13 cellular contexts compared by ENCODE assay signal in the genomic region with DNA sequence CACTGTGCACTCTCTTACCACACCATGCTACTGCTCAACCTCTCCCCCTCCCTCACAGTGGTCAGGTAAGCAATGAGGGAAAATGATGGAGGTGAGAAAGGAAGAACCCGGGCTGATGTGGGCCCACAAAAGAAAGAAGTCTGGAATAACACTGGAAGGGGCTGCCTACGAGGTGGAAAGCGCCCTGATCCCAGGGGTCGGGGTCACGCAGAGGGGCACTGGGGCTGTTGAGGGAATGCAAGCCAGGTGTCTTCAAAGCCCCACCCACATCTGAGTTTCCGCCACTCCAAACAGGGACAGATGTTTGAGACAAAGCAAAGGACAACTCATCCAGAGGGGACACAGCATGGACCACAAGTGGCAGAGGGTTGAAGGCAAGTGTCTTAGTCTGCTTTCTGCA. TPM values are rescaled to one million over a fixed set of nuclear protein-coding genes. Genes with fewer than 3 reads are reported as not detected.
DNase-seq lines count a peak whose midpoint lies in the region; ATAC-seq lines count a peak whose summit lies in the region.
"Had no signal": no experiment of that assay in that cellular context is flagged by ENCODE, and none has a peak within 500 bp of the region (broad histone marks: within the 10 kb centered on the region; RNA-seq: fewer than 3 reads in every experiment).

No MANE protein-coding gene starts in this region.

- POLR2A ChIA-PET in naive thymus-derived CD8-positive, alpha-beta T cell (lab: Charles Lee) = no interaction called here

- peak overlapping the region; percentile 93 for H3K27ac Mint-ChIP-seq in stimulated activated naive CD8-positive, alpha-beta T cell treated with anti-CD3 and anti-CD28 coated beads, Interleukin-15, Interleukin-2, amounts not matched to agents 100 ng/mL and 50 ng/mL, for 24 hours
- peak overlapping the region; percentile 16 for H3K27ac Mint-ChIP-seq in activated naive CD8-positive, alpha-beta T cell treated with anti-CD3 and anti-CD28 coated beads for 36 hours
- H3K27ac Mint-ChIP-seq in naive thymus-derived CD8-positive, alpha-beta T cell = peak overlapping the region in 5 of 10 donors; percentile 13 to 83 (median 66)

- H3K36me3 ChIP-seq in H7 (replicated peaks; ENCODE audit: control insufficient read depth, insufficient read depth, low read length) = no peaks in the 10 kb centered on the region; the same call in 1 of the 2 replicates

- peak overlapping the region; percentile 96 for H3K4me3 Mint-ChIP-seq in stimulated activated naive CD8-positive, alpha-beta T cell treated with anti-CD3 and anti-CD28 coated beads, Interleukin-15, Interleukin-2, amounts not matched to agents 100 ng/mL and 50 ng/mL, for 24 hours
- H3K4me3 Mint-ChIP-seq in activated naive CD8-positive, alpha-beta T cell treated with anti-CD3 and anti-CD28 coated beads for 36 hours = peak overlapping the region; percentile 36
- peak overlapping the region in 9 of 10 donors; percentile 13 to 94 (median 37) for H3K4me3 Mint-ChIP-seq in naive thymus-derived CD8-positive, alpha-beta T cell

- no peaks in the 10 kb centered on the region for H3K27me3 ChIP-seq in H7 (ENCODE audit: control insufficient read depth, insufficient read depth, low read length)

- no peak overlapping the region for H3K4me3 ChIP-seq in H7 (ENCODE audit: insufficient read depth, low read depth, low read length)

- H3K36me3 Mint-ChIP-seq in stimulated activated naive CD8-positive, alpha-beta T cell treated with anti-CD3 and anti-CD28 coated beads, Interleukin-15, Interleukin-2, amounts not matched to agents 100 ng/mL and 50 ng/mL, for 24 hours (ENCODE audit: low read depth) = peaks cover 74% of the 10 kb centered on the region
- H3K36me3 Mint-ChIP-seq in activated naive CD8-positive, alpha-beta T cell treated with anti-CD3 and anti-CD28 coated beads for 36 hours = peaks cover 75% of the 10 kb centered on the region
- peaks cover 0 to 33% (median 5%) of the 10 kb centered on the region in 3 donors for H3K36me3 Mint-ChIP-seq in naive thymus-derived CD8-positive, alpha-beta T cell

- DNase-seq in stimulated activated naive CD8-positive, alpha-beta T cell treated with anti-CD3 and anti-CD28 coated beads, Interleukin-15, Interleukin-2, amounts not matched to agents 100 U/mL and 50 U/mL, for 24 hours = no peak
- no peak for DNase-seq in activated naive CD8-positive, alpha-beta T cell treated with anti-CD3 and anti-CD28 coated beads for 36 hours
- DNase-seq in naive thymus-derived CD8-positive, alpha-beta T cell = no peak
- no peak for DNase-seq in H7
- DNase-seq: caudate nucleus, erythroblast, NCI-H1048, NCI-H446, RPMI8226 had no signal

- H3K9me3 Mint-ChIP-seq in stimulated activated naive CD8-positive, alpha-beta T cell treated with anti-CD3 and anti-CD28 coated beads, Interleukin-15, Interleukin-2, amounts not matched to agents 100 ng/mL and 50 ng/mL, for 24 hours = no peaks in the 10 kb centered on the region
- no peaks in the 10 kb centered on the region for H3K9me3 Mint-ChIP-seq in activated naive CD8-positive, alpha-beta T cell treated with anti-CD3 and anti-CD28 coated beads for 36 hours
- H3K9me3 Mint-ChIP-seq in naive thymus-derived CD8-positive, alpha-beta T cell = no peaks in the 10 kb centered on the region

- H3K27me3 Mint-ChIP-seq in stimulated activated naive CD8-positive, alpha-beta T cell treated with anti-CD3 and anti-CD28 coated beads, Interleukin-15, Interleukin-2, amounts not matched to agents 100 ng/mL and 50 ng/mL, for 24 hours = no peaks in the 10 kb centered on the region
- H3K27me3 Mint-ChIP-seq in activated naive CD8-positive, alpha-beta T cell treated with anti-CD3 and anti-CD28 coated beads for 36 hours = no peaks in the 10 kb centered on the region
- H3K27me3 Mint-ChIP-seq in naive thymus-derived CD8-positive, alpha-beta T cell = no peaks in the 10 kb centered on the region

- H3K4me1 Mint-ChIP-seq in stimulated activated naive CD8-positive, alpha-beta T cell treated with anti-CD3 and anti-CD28 coated beads, Interleukin-15, Interleukin-2, amounts not matched to agents 100 ng/mL and 50 ng/mL, for 24 hours (ENCODE audit: low read depth) = peaks cover 82% of the 10 kb centered on the region
- peaks cover 58% of the 10 kb centered on the region for H3K4me1 Mint-ChIP-seq in activated naive CD8-positive, alpha-beta T cell treated with anti-CD3 and anti-CD28 coated beads for 36 hours
- peaks cover 43 to 81% (median 68%) of the 10 kb centered on the region in 4 donors for H3K4me1 Mint-ChIP-seq in naive thymus-derived CD8-positive, alpha-beta T cell

- no peak for ATAC-seq in stimulated activated naive CD8-positive, alpha-beta T cell treated with anti-CD3 and anti-CD28 coated beads, Interleukin-15, Interleukin-2, amounts not matched to agents 100 U/mL and 50 U/mL, for 24 hours
- no peak for ATAC-seq in naive thymus-derived CD8-positive, alpha-beta T cell
- ATAC-seq in HG02763 (IDR thresholded peaks at IDR 0.05; ENCODE audit: unreplicated experiment) (no peak), GM19023 (IDR thresholded peaks at IDR 0.05; ENCODE audit: unreplicated experiment) (no peak), GM21390 (IDR thresholded peaks at IDR 0.05; ENCODE audit: unreplicated experiment) (no peak)

RNA-seq across cellular contexts. Expression of a gene that starts 4.2 kb away (rescaled TPM):
- 100 to 1,000 TPM; 185 to 189 TPM for total RNA-seq in activated naive CD8-positive, alpha-beta T cell treated with anti-CD3 and anti-CD28 coated beads for 36 hours
- 100 to 1,000 TPM; 138 to 140 TPM for total RNA-seq in naive thymus-derived CD8-positive, alpha-beta T cell
- 10 to 100 TPM; 25.6 to 37.5 (median 29.8) TPM for polyA plus RNA-seq in naive thymus-derived CD8-positive, alpha-beta T cell
- 27.3 and 38.6 TPM in 2 replicates for total RNA-seq in H7 (2014; rRNA removed; shearing (Covaris generic))

RNA-seq across cellular contexts. Expression of a gene that starts 56.2 kb away (rescaled TPM):
- total RNA-seq in activated naive CD8-positive, alpha-beta T cell treated with anti-CD3 and anti-CD28 coated beads for 36 hours = not detected
- total RNA-seq in naive thymus-derived CD8-positive, alpha-beta T cell = not detected
- 1 to 10 TPM in 1 of 3 donors, under 1 TPM in 1, not detected in 1; 0.35 to 1.9 TPM for polyA plus RNA-seq in naive thymus-derived CD8-positive, alpha-beta T cell
- 22.4 and 39.8 TPM in 2 replicates for total RNA-seq in H7 (2014; rRNA removed; shearing (Covaris generic))

Comparison
In these comparisons a context has a peak if more than half of its experiments do, and no peak if none do; other contexts are left out.
1. H3K4me3 Mint-ChIP-seq: peak in every context shown above with its lines; median percentile 96 in stimulated activated naive CD8-positive, alpha-beta T cell treated with anti-CD3 and anti-CD28 coated beads, Interleukin-15, Interleukin-2, amounts not matched to agents 100 ng/mL and 50 ng/mL, for 24 hours; 37 in naive thymus-derived CD8-positive, alpha-beta T cell; 36 in activated naive CD8-positive, alpha-beta T cell treated with anti-CD3 and anti-CD28 coated beads for 36 hours.
2. RNA of a gene that starts 56.2 kb away (total RNA-seq): 22.4 to 39.8 TPM in H7; not detected in activated naive CD8-positive, alpha-beta T cell treated with anti-CD3 and anti-CD28 coated beads for 36 hours and not detected in naive thymus-derived CD8-positive, alpha-beta T cell; every median in the first group is over 10 times any median in the second.